9 cellular contexts compared by ENCODE assay signal in genomic region chr6:130322673-130323268, GRCh38. TPM values are rescaled to one million over a fixed set of nuclear protein-coding genes. Genes with fewer than 3 reads are reported as not detected.
A peak's percentile ranks its signal among the peaks of the same experiment; 100 is the strongest.
DNase-seq lines count a peak whose midpoint lies in the region; ATAC-seq and TF ChIP-seq lines count a peak whose summit lies in the region.
"Had no signal": no experiment of that assay in that cellular context is flagged by ENCODE, and none has a peak within 500 bp of the region (broad histone marks: within the 10 kb centered on the region; RNA-seq: fewer than 3 reads in every experiment).

No MANE protein-coding gene starts in this region.

- TF ChIP-seq POLR2A in breast epithelium (IDR thresholded peaks at IDR 0.05), result no peak

- H3K27ac ChIP-seq in breast epithelium (no peak overlapping the region), left lung (no peak overlapping the region)
- H3K27ac ChIP-seq: neutrophil had no signal

- H3K4me3 ChIP-seq in breast epithelium (no peak overlapping the region), left lung (no peak overlapping the region)

- H3K36me3 ChIP-seq in breast epithelium (no peaks in the 10 kb centered on the region), left lung (no peaks in the 10 kb centered on the region)
- H3K36me3 ChIP-seq: neutrophil had no signal

- H3K4me1 ChIP-seq in breast epithelium, result no peaks in the 10 kb centered on the region
- peaks cover 0 to 5% of the 10 kb centered on the region in 2 donors for H3K4me1 ChIP-seq in left lung

- no peak for ATAC-seq in activated CD4-positive, CD25-positive, alpha-beta regulatory T cell treated with anti-CD3 and anti-CD28 coated beads, Interleukin-2, amount 50 U/mL, for 24 hours
- peak; percentile 83 for ATAC-seq in left lung

- peak; percentile 57 to 79 (median 76) for TF ChIP-seq CTCF in breast epithelium (IDR thresholded peaks at IDR 0.05)
- TF ChIP-seq CTCF in left lung (IDR thresholded peaks at IDR 0.05), result peak; percentile 67 to 83

- no peaks in the 10 kb centered on the region for H3K27me3 ChIP-seq in breast epithelium
- H3K27me3 ChIP-seq in left lung, result no peaks in the 10 kb centered on the region
- H3K27me3 ChIP-seq: neutrophil had no signal

- intact Hi-C loops in breast epithelium (cut with DNase I; ENCODE audit: low total_unique reads), result no loop called here
- intact Hi-C loops in left lung (cut with DNase I), result loop anchor here in 1 of 2 donors (10.0 kb wide), 2 partner anchors 382 to 522 kb away; no protein-coding TSS in a partner anchor

- peak; percentile 38 for DNase-seq in activated CD4-positive, CD25-positive, alpha-beta regulatory T cell treated with anti-CD3 and anti-CD28 coated beads, Interleukin-2, amount 50 U/mL, for 16 hours (ENCODE audit: low read depth, low spot score)
- DNase-seq in LoVo (ENCODE audit: low spot score) (peak; percentile 71), T-helper 9 cell (peak; percentile 27), breast epithelium (ENCODE audit: low spot score in 2 of 2) (no peak), left lung (no peak), DMS79 (lab: John Stamatoyannopoulos, UW) (no peak)
- peak; percentile 7 for DNase-seq in stimulated activated CD8-positive, alpha-beta memory T cell treated with anti-CD3 and anti-CD28 coated beads, Interleukin-12 subunit alpha, Interleukin-12 subunit beta, amount 100 ng/mL, for 24 hours (ENCODE audit: extremely low read depth)

- H3K9me3 ChIP-seq in breast epithelium, result no peaks in the 10 kb centered on the region
- H3K9me3 ChIP-seq in left lung, result no peaks in the 10 kb centered on the region
- H3K9me3 ChIP-seq: neutrophil had no signal

RNA-seq across cellular contexts. Expression of gene TMEM200A, which starts 43.0 kb away (rescaled TPM):
- total RNA-seq in breast epithelium (1 to 10 TPM; 4.6 to 6.6 (median 4.8) TPM), left lung (10 to 100 TPM in 1 of 2 donors, 1 to 10 TPM in 1; 7.6 to 12.6 TPM)

Comparison
In these comparisons a context has a peak if more than half of its experiments do, and no peak if none do; other contexts are left out.
1. DNase-seq: peak in activated CD4-positive, CD25-positive, alpha-beta regulatory T cell treated with anti-CD3 and anti-CD28 coated beads, Interleukin-2, amount 50 U/mL, for 16 hours (single experiment), LoVo (single experiment), T-helper 9 cell (single experiment) and stimulated activated CD8-positive, alpha-beta memory T cell treated with anti-CD3 and anti-CD28 coated beads, Interleukin-12 subunit alpha, Interleukin-12 subunit beta, amount 100 ng/mL, for 24 hours (single experiment); none in breast epithelium (0 of 2), left lung (0 of 2) and DMS79 (single experiment).